1 cellular context compared by ENCODE assay signal in genomic region chr9:129383415-129384088, GRCh38.
TF ChIP-seq lines count a peak whose summit lies in the region.

No MANE protein-coding gene starts in this region.

TF ChIP-seq in GM23338, 12 proteins besides CTCF, POLR2A, EP300 and RAD21 (continued from another document):
- TF ChIP-seq ETS1 (IDR thresholded peaks at IDR 0.05) (no peak), ZNF462 (CRISPR knock-in tag; IDR thresholded peaks at IDR 0.05) (no peak), STAT1 (IDR thresholded peaks at IDR 0.05; ENCODE audit: unreplicated experiment) (no peak), CREB1 (CRISPR knock-in tag; IDR thresholded peaks at IDR 0.05; ENCODE audit: low read depth) (no peak)
